In genomic region chr3:32885283-32885935, GRCh38 we compare ENCODE assay signal across 1 cellular context.
TF ChIP-seq lines count a peak whose summit lies in the region.

No MANE protein-coding gene starts in this region.

TF ChIP-seq in WTC11, 78 proteins besides CTCF, POLR2A, EP300 and RAD21 (continued from another document):
- TF ChIP-seq USF2 (CRISPR knock-in tag; IDR thresholded peaks at IDR 0.05): no peak
